In the genomic region with DNA sequence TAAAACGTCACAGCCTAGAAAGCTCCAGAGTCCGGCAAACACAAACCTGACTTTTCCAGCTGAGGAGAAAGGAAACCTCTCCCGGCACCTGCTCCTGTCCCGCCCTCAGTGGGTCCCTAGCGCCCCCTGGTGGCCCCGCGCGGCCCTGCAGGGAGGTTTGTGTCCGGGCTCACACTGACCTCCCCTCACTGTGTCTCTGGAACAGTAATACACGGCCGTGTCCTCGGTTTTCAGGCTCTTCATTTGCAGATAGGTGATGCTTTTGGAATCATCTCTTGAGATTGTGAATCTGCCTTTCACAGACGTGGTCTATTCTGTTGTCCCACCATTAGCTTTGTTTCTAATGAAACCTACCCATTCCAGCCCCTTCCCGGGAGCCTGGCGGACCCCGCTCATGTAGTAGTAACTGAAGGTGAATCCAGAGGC, we compare ENCODE assay signal across 8 cellular contexts.
DNase-seq lines count a peak whose midpoint lies in the region; ATAC-seq and TF ChIP-seq lines count a peak whose summit lies in the region.
"Not testable (repeated sequence)": the region's sequence is repeated elsewhere in the genome, so short reads cannot be mapped to it uniquely, and the experiment has no call there.

No MANE protein-coding gene starts in this region.

- not testable (repeated sequence) for H3K27ac ChIP-seq in adrenal gland, upper lobe of right lung

- CTCF ChIA-PET in activated CD8-positive, alpha-beta T cell treated with anti-CD3 and anti-CD28 coated beads for 36 hours (lab: Charles Lee), result interaction anchor here (0.6 to 2.7 kb wide), 20 partner anchors 9 to 244 kb away, joined by 3 to 16 read pairs (median 5); no protein-coding TSS in a partner anchor

- H3K27me3 Mint-ChIP-seq in activated CD8-positive, alpha-beta T cell treated with anti-CD3 and anti-CD28 coated beads for 36 hours, result not testable (repeated sequence)

- peak; percentile 26 for DNase-seq in NCI-H1436 (lab: John Stamatoyannopoulos, UW)
- peak; percentile 12 for DNase-seq in SK-N-DZ (ENCODE audit: low spot score)
- peak; percentile 69 for DNase-seq in activated CD8-positive, alpha-beta T cell treated with anti-CD3 and anti-CD28 coated beads for 36 hours
- DNase-seq in adrenal gland, result peak; percentile 40 to 76 (median 54)
- DNase-seq in left lobe of liver (ENCODE audit: low spot score), result peak; percentile 58
- peak; percentile 71 for DNase-seq in stimulated activated CD4-positive, alpha-beta T cell treated with anti-CD3 and anti-CD28 coated beads, Interleukin-1b, Interleukin-23, amount 100 ng/mL, for 48 hours
- peak; percentile 88 for DNase-seq in upper lobe of right lung

- H3K4me3 ChIP-seq in adrenal gland, upper lobe of right lung: not testable (repeated sequence)

- H3K4me1 Mint-ChIP-seq in activated CD8-positive, alpha-beta T cell treated with anti-CD3 and anti-CD28 coated beads for 36 hours (ENCODE audit: low read depth), result not testable (repeated sequence)

- intact Hi-C loops in activated CD8-positive, alpha-beta T cell treated with anti-CD3 and anti-CD28 coated beads for 36 hours (cut with micrococcal nuclease); adrenal gland (cut with DNase I); upper lobe of right lung (cut with DNase I): not testable (repeated sequence)

- H3K36me3 Mint-ChIP-seq in activated CD8-positive, alpha-beta T cell treated with anti-CD3 and anti-CD28 coated beads for 36 hours (ENCODE audit: low read depth), result not testable (repeated sequence)

- not testable (repeated sequence) for H3K9me3 ChIP-seq in adrenal gland (replicated peaks in 1 of 3); upper lobe of right lung

- not testable (repeated sequence) for H3K9me3 Mint-ChIP-seq in activated CD8-positive, alpha-beta T cell treated with anti-CD3 and anti-CD28 coated beads for 36 hours

- not testable (repeated sequence) for H3K27me3 ChIP-seq in adrenal gland, upper lobe of right lung

- TF ChIP-seq POLR2A in adrenal gland (IDR thresholded peaks at IDR 0.05), result not testable (repeated sequence)

- H3K4me3 Mint-ChIP-seq in activated CD8-positive, alpha-beta T cell treated with anti-CD3 and anti-CD28 coated beads for 36 hours, result not testable (repeated sequence)

- not testable (repeated sequence) for H3K27ac Mint-ChIP-seq in activated CD8-positive, alpha-beta T cell treated with anti-CD3 and anti-CD28 coated beads for 36 hours

- 29 to 34% (median 32%) methylated on average over 12 to 16 of the region's 16 CpGs for WGBS in adrenal gland, 4 donors

- ATAC-seq in activated CD8-positive, alpha-beta T cell treated with anti-CD3 and anti-CD28 coated beads for 36 hours, result not testable (repeated sequence)
- peak; percentile 65 for ATAC-seq in left lobe of liver
- peak; percentile 85 for ATAC-seq in upper lobe of right lung

- POLR2A ChIA-PET in activated CD8-positive, alpha-beta T cell treated with anti-CD3 and anti-CD28 coated beads for 36 hours (lab: Charles Lee), result not testable (repeated sequence)

- H3K36me3 ChIP-seq in adrenal gland (replicated peaks in 1 of 2); upper lobe of right lung: not testable (repeated sequence)

- H3K4me1 ChIP-seq in adrenal gland (replicated peaks in 1 of 2); upper lobe of right lung: not testable (repeated sequence)

- TF ChIP-seq CTCF in GM12873 (IDR thresholded peaks at IDR 0.05; ENCODE audit: insufficient read depth, low read depth, low read length, missing control alignments) (peak; percentile 61), adrenal gland (IDR thresholded peaks at IDR 0.05) (peak; percentile 25 to 54 (median 45)), upper lobe of right lung (IDR thresholded peaks at IDR 0.05) (peak; percentile 77)
- TF ChIP-seq CTCF in activated CD8-positive, alpha-beta T cell treated with anti-CD3 and anti-CD28 coated beads for 36 hours (IDR thresholded peaks at IDR 0.05), result peak; percentile 71

Comparison
In these comparisons a context has a peak if more than half of its experiments do, and no peak if none do; other contexts are left out.
1. DNase-seq: peak in every context shown above with its lines; median percentile 88 in upper lobe of right lung; 71 in stimulated activated CD4-positive, alpha-beta T cell treated with anti-CD3 and anti-CD28 coated beads, Interleukin-1b, Interleukin-23, amount 100 ng/mL, for 48 hours; 69 in activated CD8-positive, alpha-beta T cell treated with anti-CD3 and anti-CD28 coated beads for 36 hours; 58 in left lobe of liver; 54 in adrenal gland; 26 in NCI-H1436; 12 in SK-N-DZ.